Comparison of ENCODE assay signal across 8 cellular contexts in the genomic region with DNA sequence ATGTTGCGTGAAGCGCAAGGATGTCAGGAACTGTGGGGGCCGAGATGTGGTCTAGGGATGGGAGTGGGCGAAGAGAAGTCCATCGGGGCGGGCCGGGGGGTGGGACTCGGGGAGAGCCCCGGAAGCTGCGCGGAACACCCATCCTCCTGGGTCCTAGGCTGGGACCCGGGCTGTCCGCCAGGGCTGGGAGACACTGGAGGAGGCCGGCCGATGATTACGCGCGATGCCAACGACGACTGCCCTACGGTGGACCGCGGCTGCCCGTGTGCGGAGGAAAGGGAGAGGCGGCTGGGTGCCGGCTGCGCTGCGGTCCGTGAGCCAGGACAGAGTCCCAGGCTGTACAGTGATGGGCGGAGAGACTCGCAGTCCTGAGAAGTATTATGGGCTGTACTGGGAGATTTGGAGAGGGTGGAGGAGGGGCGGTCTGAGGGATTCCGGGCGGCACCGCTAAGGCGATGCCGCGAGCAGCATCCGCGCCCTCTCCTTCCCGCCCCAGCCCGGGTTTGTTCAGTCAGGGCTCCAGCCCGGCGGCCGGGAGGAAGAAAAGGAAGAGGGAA. TPM values are rescaled to one million over a fixed set of nuclear protein-coding genes. Genes with fewer than 3 reads are reported as not detected.
A peak's percentile ranks its signal among the peaks of the same experiment; 100 is the strongest.
DNase-seq lines count a peak whose midpoint lies in the region; ATAC-seq and TF ChIP-seq lines count a peak whose summit lies in the region.
"Not testable (repeated sequence)": the region's sequence is repeated elsewhere in the genome, so short reads cannot be mapped to it uniquely, and the experiment has no call there.

No MANE protein-coding gene starts in this region.

- H3K4me1 Mint-ChIP-seq in effector memory CD8-positive, alpha-beta T cell (ENCODE audit: low read depth in 2 of 2) = not testable (repeated sequence)

- not testable (repeated sequence) for H3K23ac ChIP-seq in IMR-90 (ENCODE audit: low read depth, low read length)

- not testable (repeated sequence) for H2BK20ac ChIP-seq in IMR-90 (ENCODE audit: low read depth, low read length)

- H3K4me1 ChIP-seq in IMR-90 (ENCODE audit: control insufficient read depth, insufficient read depth, low read length); left lung; sigmoid colon: not testable (repeated sequence)

- in situ Hi-C loops in IMR-90 (cut with MboI; ENCODE audit: low sequenced_read_pairs) = not testable (repeated sequence)

- not testable (repeated sequence) for TF ChIP-seq CTCF in AG04450 (IDR thresholded peaks at IDR 0.05; ENCODE audit: low read depth, low read length); IMR-90 (conservative IDR thresholded peaks at IDR 0.05; ENCODE audit: low read depth, low read length); left lung (IDR thresholded peaks at IDR 0.05); sigmoid colon (IDR thresholded peaks at IDR 0.05)

- not testable (repeated sequence) for H3K14ac ChIP-seq in IMR-90 (replicated peaks; ENCODE audit: low read depth, low read length)

- H4K5ac ChIP-seq in IMR-90 (ENCODE audit: low read depth, low read length) = not testable (repeated sequence)

- not testable (repeated sequence) for H3K4ac ChIP-seq in IMR-90 (ENCODE audit: low read depth, low read length)

- not testable (repeated sequence) for H3K79me1 ChIP-seq in IMR-90 (ENCODE audit: low read depth in 1 of 2, low read length in 2 of 2)

- not testable (repeated sequence) for H3K9me3 ChIP-seq in AG04450 (ENCODE audit: control insufficient read depth, insufficient read depth, low read length); IMR-90 (ENCODE audit: control insufficient read depth, insufficient read depth, low read length); left lung; sigmoid colon

- not testable (repeated sequence) for H3K18ac ChIP-seq in IMR-90 (ENCODE audit: low read depth, low read length)

- not testable (repeated sequence) for H3K36me3 ChIP-seq in IMR-90 (ENCODE audit: control insufficient read depth, insufficient read depth, low read length); left lung; sigmoid colon

- H2BK5ac ChIP-seq in IMR-90 (ENCODE audit: low read depth, low read length, poor library complexity, severe bottlenecking) = not testable (repeated sequence)

- not testable (repeated sequence) for H4K20me1 ChIP-seq in IMR-90 (ENCODE audit: insufficient read depth, low read length)

- TF ChIP-seq POLR2A in IMR-90 (IDR thresholded peaks at IDR 0.05; ENCODE audit: low read depth, low read length); sigmoid colon (IDR thresholded peaks at IDR 0.05): not testable (repeated sequence)

- peak; percentile 6 for ATAC-seq in GM19351 (IDR thresholded peaks at IDR 0.05; ENCODE audit: unreplicated experiment)
- peak; percentile 3 for ATAC-seq in HG02798 (IDR thresholded peaks at IDR 0.05; ENCODE audit: poor library complexity, unreplicated experiment)
- ATAC-seq in IMR-90 (ENCODE audit: low read depth) = peak; percentile 37
- ATAC-seq in effector memory CD8-positive, alpha-beta T cell (replicated peaks) = peak; percentile 1
- ATAC-seq in left lung = peak; percentile 50

- H3K9me3 Mint-ChIP-seq in effector memory CD8-positive, alpha-beta T cell = not testable (repeated sequence)

- POLR2A ChIA-PET in AG04450 (lab: Yijun Ruan, JAX); IMR-90 (lab: Charles Lee; ENCODE audit: unreplicated experiment): not testable (repeated sequence)

- H2BK15ac ChIP-seq in IMR-90 (ENCODE audit: low read depth, low read length) = not testable (repeated sequence)

- H3K36me3 Mint-ChIP-seq in effector memory CD8-positive, alpha-beta T cell (ENCODE audit: insufficient read depth) = not testable (repeated sequence)

- H3K27me3 ChIP-seq in AG04450 (ENCODE audit: control insufficient read depth, insufficient read depth, low read length); IMR-90 (ENCODE audit: control insufficient read depth, insufficient read depth, low read length); left lung; sigmoid colon: not testable (repeated sequence)

- TF ChIP-seq EP300 in sigmoid colon (IDR thresholded peaks at IDR 0.05) = not testable (repeated sequence)

- not testable (repeated sequence) for H3K9ac ChIP-seq in IMR-90 (ENCODE audit: low read depth, low read length)

- not testable (repeated sequence) for DNase-seq in AG04450 (ENCODE audit: low read depth, low spot score); IMR-90
- peak; percentile 54 for DNase-seq in activated CD8-positive, alpha-beta memory T cell treated with anti-CD3 and anti-CD28 coated beads for 24 hours
- DNase-seq in effector memory CD8-positive, alpha-beta T cell = peak in 1 of 3 experiments; percentile 2
- peak; percentile 45 for DNase-seq in left lung
- DNase-seq in sigmoid colon = peak; percentile 63

- not testable (repeated sequence) for H3K27ac Mint-ChIP-seq in effector memory CD8-positive, alpha-beta T cell

- no CpG with 5 or more reads among the region's 46 CpGs for WGBS in IMR-90 (ENCODE audit: extremely low coverage in 2 of 2, insufficient read length in 1 of 2), 2 experiments
- WGBS in sigmoid colon, 2 donors = 0 to 1% methylated on average over 12 of the region's 46 CpGs

- H3K4me2 ChIP-seq in IMR-90 (ENCODE audit: low read depth, low read length) = not testable (repeated sequence)

- CTCF ChIA-PET in AG04450 (lab: Charles Lee); IMR-90 (lab: Yijun Ruan, JAX): not testable (repeated sequence)

- peak overlapping the region; percentile 58 for H3K4me3 ChIP-seq in AG04450 (ENCODE audit: low read depth, low read length)
- peak overlapping the region; percentile 53 for H3K4me3 ChIP-seq in IMR-90 (ENCODE audit: insufficient read depth, low read depth, low read length)
- peak overlapping the region; percentile 31 to 43 for H3K4me3 ChIP-seq in left lung
- peak overlapping the region; percentile 25 to 42 (median 36) for H3K4me3 ChIP-seq in sigmoid colon

- H3K27ac ChIP-seq in AG04450 (ENCODE audit: low read depth, low read length); IMR-90 (ENCODE audit: insufficient read depth, low read length): not testable (repeated sequence)
- H3K27ac ChIP-seq in left lung (peak overlapping the region; percentile 65 to 66), sigmoid colon (peak overlapping the region; percentile 59 to 74 (median 70))

- not testable (repeated sequence) for TF ChIP-seq RAD21 in IMR-90 (IDR thresholded peaks at IDR 0.05; ENCODE audit: low read length)

- not testable (repeated sequence) for H3K4me3 Mint-ChIP-seq in effector memory CD8-positive, alpha-beta T cell

- intact Hi-C loops in IMR-90 (cut with micrococcal nuclease); left lung (cut with DNase I); sigmoid colon (cut with DNase I): not testable (repeated sequence)

- H3K27me3 Mint-ChIP-seq in effector memory CD8-positive, alpha-beta T cell = not testable (repeated sequence)

- H3K9me1 ChIP-seq in IMR-90 (ENCODE audit: insufficient read depth, low read length) = not testable (repeated sequence)

- H2AK9ac ChIP-seq in IMR-90 (replicated peaks; ENCODE audit: low read depth, low read length, poor library complexity) = not testable (repeated sequence)

- H2AK5ac ChIP-seq in IMR-90 (ENCODE audit: low read depth, low read length) = not testable (repeated sequence)

- not testable (repeated sequence) for H4K8ac ChIP-seq in IMR-90 (ENCODE audit: low read depth in 2 of 2, low read length in 2 of 2)

- H2AFZ ChIP-seq in IMR-90 (replicated peaks; ENCODE audit: low read length, poor library complexity) = not testable (repeated sequence)

- H4K91ac ChIP-seq in IMR-90 (ENCODE audit: insufficient read depth, low read depth, low read length) = not testable (repeated sequence)

- BruUV-seq in IMR-90 (replicated peaks; lab: Mats Ljungman, UMichigan) = not testable (repeated sequence)

- dilution Hi-C loops in IMR-90 (cut with HindIII; ENCODE audit: low sequenced_read_pairs, unreplicated experiment) = not testable (repeated sequence)

- not testable (repeated sequence) for H3K56ac ChIP-seq in IMR-90 (ENCODE audit: extremely low read depth, insufficient read depth, low read length)

- not testable (repeated sequence) for H2BK120ac ChIP-seq in IMR-90 (ENCODE audit: low read depth, low read length)

RNA-seq across cellular contexts. Expression of a gene that starts 0.4 kb away (rescaled TPM):
- polyA plus RNA-seq in AG04450 (2011; rRNA removed) (20.3 and 22.3 TPM in 2 replicates), IMR-90 (2012; rRNA removed) (14.3 and 15.9 TPM in 2 replicates), sigmoid colon (1 to 10 TPM; 1.2 to 5.8 (median 3.6) TPM)
- 36.6 and 45.4 TPM in 2 replicates for polyA minus RNA-seq in AG04450 (2011; rRNA and poly(A)+ RNA removed)
- total RNA-seq in IMR-90 (2012; rRNA removed) (50.7 and 69.2 TPM in 2 replicates), left lung (10 to 100 TPM; 28.3 to 34.5 TPM), sigmoid colon (10 to 100 TPM; 11.8 to 13.8 (median 13.4) TPM)
- polyA plus RNA-seq in IMR-90 (2012; cell fraction: cytosol; rRNA removed) = 4.6 and 17.7 TPM in 2 replicates
- polyA plus RNA-seq in IMR-90 (2012; cell fraction: nucleus; rRNA removed; ENCODE audit: low replicate concordance) = 6.1 and 23.9 TPM in 2 replicates

RNA-seq across cellular contexts. Expression of a gene that starts 1.0 kb away (rescaled TPM):
- polyA plus RNA-seq in AG04450 (2011; rRNA removed) (0.68 and 1.3 TPM in 2 replicates), IMR-90 (2012; rRNA removed) (1.2 and 1.4 TPM in 2 replicates), sigmoid colon (1 to 10 TPM in 1 of 3 donors, under 1 TPM in 1, not detected in 1; 0.69 to 1.6 TPM)
- polyA minus RNA-seq in AG04450 (2011; rRNA and poly(A)+ RNA removed) = 0.48 TPM in 1 of 2 replicates, not detected in the other
- total RNA-seq in IMR-90 (2012; rRNA removed) (0.72 and 0.83 TPM in 2 replicates), left lung (under 1 TPM; 0.41 to 0.84 TPM), sigmoid colon (under 1 TPM in 1 of 4 donors, not detected in 3; 0.36 TPM)
- polyA plus RNA-seq in IMR-90 (2012; cell fraction: cytosol; rRNA removed) = 0.20 and 0.37 TPM in 2 replicates
- 0.18 and 1.3 TPM in 2 replicates for polyA plus RNA-seq in IMR-90 (2012; cell fraction: nucleus; rRNA removed; ENCODE audit: low replicate concordance)
